19 cellular contexts compared by ENCODE assay signal in genomic region chr2:78682781-78683180, GRCh38.
"Had no signal": no experiment of that assay in that cellular context is flagged by ENCODE, and none has a peak within 500 bp of the region (broad histone marks: within the 10 kb centered on the region; RNA-seq: fewer than 3 reads in every experiment).

No MANE protein-coding gene starts in this region.

- H3K36me3 ChIP-seq: esophagus squamous epithelium, gastroesophageal sphincter, neutrophil, right atrium auricular region, sigmoid colon, suprapubic skin, thyroid gland had no signal

- H3K4me3 ChIP-seq: esophagus squamous epithelium, gastroesophageal sphincter, right atrium auricular region, sigmoid colon, skin epidermis, suprapubic skin, thyroid gland had no signal

- H3K9me3 ChIP-seq: gastroesophageal sphincter, neutrophil, right atrium auricular region, sigmoid colon, suprapubic skin, thyroid gland had no signal

- DNase-seq: effector memory CD4-positive, alpha-beta T cell; esophagus squamous epithelium; foreskin fibroblast; immature natural killer cell; left colon; naive thymus-derived CD4-positive, alpha-beta T cell; nephron progenitor cell; sigmoid colon; stimulated activated CD4-positive, alpha-beta T cell treated with anti-CD3 and anti-CD28 coated beads, Interleukin-4, amount 100 ng/mL, for 1 hour; stimulated activated CD8-positive, alpha-beta memory T cell treated with anti-CD3 and anti-CD28 coated beads, Interleukin-4, amount 100 ng/mL, for 48 hours; stimulated activated naive CD8-positive, alpha-beta T cell treated with anti-CD3 and anti-CD28 coated beads, Interleukin-15, Interleukin-2, amounts not matched to agents 100 U/mL and 50 U/mL, for 24 hours; thyroid gland had no signal

- H3K27me3 ChIP-seq: esophagus squamous epithelium, gastroesophageal sphincter, neutrophil, right atrium auricular region, sigmoid colon, suprapubic skin, thyroid gland had no signal

- ATAC-seq: gastroesophageal sphincter; left colon; naive thymus-derived CD4-positive, alpha-beta T cell; stimulated activated effector memory CD8-positive, alpha-beta T cell treated with anti-CD3 and anti-CD28 coated beads, Interleukin-12 subunit alpha, Interleukin-12 subunit beta, amount 100 ng/mL, for 72 hours; stimulated activated naive CD8-positive, alpha-beta T cell treated with anti-CD3 and anti-CD28 coated beads, Interleukin-15, Interleukin-2, amounts not matched to agents 100 U/mL and 50 U/mL, for 24 hours had no signal

- H3K27ac ChIP-seq: epithelial cell of prostate, esophagus squamous epithelium, gastroesophageal sphincter, neutrophil, right atrium auricular region, sigmoid colon, skin epidermis, suprapubic skin, thyroid gland had no signal

- H3K4me1 ChIP-seq: esophagus squamous epithelium, gastroesophageal sphincter, right atrium auricular region, sigmoid colon, suprapubic skin, thyroid gland had no signal
